In genomic region chr11:60913793-60914619, GRCh38 we compare ENCODE assay signal across 8 cellular contexts. TPM values are rescaled to one million over a fixed set of nuclear protein-coding genes. Genes with fewer than 3 reads are reported as not detected.
DNase-seq lines count a peak whose midpoint lies in the region; ATAC-seq and TF ChIP-seq lines count a peak whose summit lies in the region.

Gene TMEM109, plus strand, starts transcription at chr11:60914158. Its CDS starts 5,536 bp downstream, at chr11:60919694.

- DNase-seq in AG20443 (ENCODE audit: low spot score) = peak; percentile 97
- peak; percentile 97 for DNase-seq in NCI-H524 (lab: John Stamatoyannopoulos, UW)
- DNase-seq in activated CD4-positive, alpha-beta T cell treated with anti-CD3 and anti-CD28 coated beads for 36 hours = peak; percentile 93
- DNase-seq in choroid plexus epithelial cell (ENCODE audit: low read depth) = peak; percentile 91
- DNase-seq in kidney glomerular epithelial cell (lab: John Stamatoyannopoulos, UW) = peak; percentile 86
- DNase-seq in stimulated activated CD4-positive, alpha-beta T cell treated with anti-CD3 and anti-CD28 coated beads, Interleukin-15, amount 100 ng/mL, for 48 hours (ENCODE audit: low read depth in 2 of 2) = peak; percentile 79 to 82

- intact Hi-C loops in activated CD4-positive, alpha-beta T cell treated with anti-CD3 and anti-CD28 coated beads for 36 hours (cut with DNase I, micrococcal nuclease) = loop anchor here (1.0 to 5.0 kb wide), 12 partner anchors 8 to 448 kb away; partner anchors contain the start of genes CCDC86 (in 2 of the 2), PRPF19 (in 2 of the 2), DDB1 (in 1 of the 2) and TKFC (in 1 of the 2)

- POLR2A ChIA-PET in activated CD4-positive, alpha-beta T cell treated with anti-CD3 and anti-CD28 coated beads for 36 hours (lab: Charles Lee) = interaction anchor here (0.6 to 2.9 kb wide), 11 partner anchors 8 to 516 kb away, joined by 3 to 16 read pairs (median 4); partner anchors contain the start of genes CPSF7, PRPF19, SDHAF2 and TMEM216

- no peaks in the 10 kb centered on the region for H3K9me3 Mint-ChIP-seq in activated CD4-positive, alpha-beta T cell treated with anti-CD3 and anti-CD28 coated beads for 36 hours (ENCODE audit: low read depth)

- no peak for TF ChIP-seq CTCF in choroid plexus epithelial cell (conservative IDR thresholded peaks at IDR 0.05; ENCODE audit: low read depth, low read length)

- peak within 1 kb of the TSS; percentile 81 for H3K4me3 ChIP-seq in choroid plexus epithelial cell (ENCODE audit: low read depth, low read length)

- peaks cover 16% of the 10 kb centered on the region for H3K36me3 Mint-ChIP-seq in activated CD4-positive, alpha-beta T cell treated with anti-CD3 and anti-CD28 coated beads for 36 hours (ENCODE audit: low read depth)

- peak within 1 kb of the TSS; percentile 97 for H3K27ac Mint-ChIP-seq in activated CD4-positive, alpha-beta T cell treated with anti-CD3 and anti-CD28 coated beads for 36 hours

- H3K4me3 Mint-ChIP-seq in activated CD4-positive, alpha-beta T cell treated with anti-CD3 and anti-CD28 coated beads for 36 hours = peak within 1 kb of the TSS; percentile 87

- CTCF ChIA-PET in activated CD4-positive, alpha-beta T cell treated with anti-CD3 and anti-CD28 coated beads for 36 hours (lab: Charles Lee) = interaction anchor here (0.6 to 2.7 kb wide), 14 partner anchors 11 to 472 kb away, joined by 3 to 16 read pairs (median 4); no protein-coding TSS in a partner anchor

- ATAC-seq in GM19043 (IDR thresholded peaks at IDR 0.05; ENCODE audit: low read depth, unreplicated experiment) (peak; percentile 40), HG03442 (IDR thresholded peaks at IDR 0.05; ENCODE audit: unreplicated experiment) (peak; percentile 39)
- ATAC-seq in activated CD4-positive, alpha-beta T cell treated with anti-CD3 and anti-CD28 coated beads for 36 hours = peak; percentile 78

- peaks cover 58% of the 10 kb centered on the region for H3K4me1 Mint-ChIP-seq in activated CD4-positive, alpha-beta T cell treated with anti-CD3 and anti-CD28 coated beads for 36 hours

- no peaks in the 10 kb centered on the region for H3K27me3 Mint-ChIP-seq in activated CD4-positive, alpha-beta T cell treated with anti-CD3 and anti-CD28 coated beads for 36 hours

RNA-seq across cellular contexts. Expression of gene TMEM109, which starts in this region (rescaled TPM):
- 10 to 100 TPM; 80.3 to 89.1 TPM for total RNA-seq in activated CD4-positive, alpha-beta T cell treated with anti-CD3 and anti-CD28 coated beads for 36 hours

Comparison
In these comparisons a context has a peak if more than half of its experiments do, and no peak if none do; other contexts are left out.
1. Peak in every context shown above with its lines: DNase-seq, ATAC-seq and H3K4me3 ChIP-seq.